9 cellular contexts compared by ENCODE assay signal in genomic region chr7:64183126-64183742, GRCh38. TPM values are rescaled to one million over a fixed set of nuclear protein-coding genes. Genes with fewer than 3 reads are reported as not detected.
DNase-seq lines count a peak whose midpoint lies in the region; ATAC-seq and TF ChIP-seq lines count a peak whose summit lies in the region.
"Had no signal": no experiment of that assay in that cellular context is flagged by ENCODE, and none has a peak within 500 bp of the region (broad histone marks: within the 10 kb centered on the region; RNA-seq: fewer than 3 reads in every experiment).

No MANE protein-coding gene starts in this region.

- TF ChIP-seq EP300 in stomach (IDR thresholded peaks at IDR 0.05): no peak

- WGBS in heart right ventricle, 2 donors: 21 to 24% methylated on average over 31 of the region's 31 CpGs
- WGBS in stomach, 5 donors: 13 to 28% (median 27%) methylated on average over 20 to 31 of the region's 31 CpGs

- no peaks in the 10 kb centered on the region for H3K36me3 Mint-ChIP-seq in activated T-cell treated with anti-CD3 and anti-CD28 coated beads, Interleukin-2, amount 50 U/mL, for 24 hours (ENCODE audit: low read depth)

- no peaks in the 10 kb centered on the region for H3K4me1 Mint-ChIP-seq in activated T-cell treated with anti-CD3 and anti-CD28 coated beads, Interleukin-2, amount 50 U/mL, for 24 hours (ENCODE audit: low read depth)

- peaks cover 0 to 32% (median 8%) of the 10 kb centered on the region in 11 donors for H3K9me3 ChIP-seq in heart right ventricle
- H3K9me3 ChIP-seq in stomach: peaks cover 0 to 59% (median 40%) of the 10 kb centered on the region in 4 donors

- peak; percentile 37 for DNase-seq in NCI-H748 (lab: John Stamatoyannopoulos, UW; ENCODE audit: unreplicated experiment)
- DNase-seq in NCI-H748 treated with DMSO at 0.1 percent for 48 hours (lab: John Stamatoyannopoulos, UW): no peak
- peak; percentile 68 for DNase-seq in activated T-cell treated with anti-CD3 and anti-CD28 coated beads, Interleukin-2, amount 50 U/mL, for 24 hours
- DNase-seq in heart right ventricle: peak; percentile 22 to 38
- no peak for DNase-seq in stomach
- no peak for DNase-seq in epidermal melanocyte (ENCODE audit: insufficient read length, low spot score)

- no peak for TF ChIP-seq POLR2A in stomach (IDR thresholded peaks at IDR 0.05)

- H3K27ac ChIP-seq in heart right ventricle (no peak overlapping the region), stomach (no peak overlapping the region)
- H3K27ac ChIP-seq: BLaER1 treated with 17β-estradiol and CSF1 and Interleukin-3, amounts not matched to agents 10 nM and 100 nM had no signal

- peaks cover 0 to 6% (median 0%) of the 10 kb centered on the region in 9 donors for H3K4me1 ChIP-seq in heart right ventricle
- H3K4me1 ChIP-seq in stomach: peaks cover 0 to 14% (median 3%) of the 10 kb centered on the region in 4 donors
- H3K4me1 ChIP-seq: BLaER1 treated with 17β-estradiol and CSF1 and Interleukin-3, amounts not matched to agents 10 nM and 100 nM had no signal

- intact Hi-C loops in heart right ventricle (cut with DNase I): loop anchor here in 9 of 10 donors (1.0 to 10.0 kb wide), 7 partner anchors 52 to 439 kb away; no protein-coding TSS in a partner anchor
- intact Hi-C loops in stomach (cut with DNase I; ENCODE audit: low total_unique reads): loop anchor here (10.0 kb wide), 1 partner anchor 432 kb away; no protein-coding TSS in a partner anchor

- ATAC-seq in heart right ventricle: peak in 3 of 8 donors; percentile 37 to 50 (median 38)
- no peak for ATAC-seq in GM18909 (IDR thresholded peaks at IDR 0.05; ENCODE audit: poor library complexity, unreplicated experiment)
- no peak for ATAC-seq in GM21737 (IDR thresholded peaks at IDR 0.05; ENCODE audit: unreplicated experiment)

- H3K36me3 ChIP-seq in heart right ventricle (no peaks in the 10 kb centered on the region), stomach (no peaks in the 10 kb centered on the region)
- H3K36me3 ChIP-seq: BLaER1 treated with 17β-estradiol and CSF1 and Interleukin-3, amounts not matched to agents 10 nM and 100 nM had no signal

- peaks cover 16% of the 10 kb centered on the region for H3K27me3 Mint-ChIP-seq in activated T-cell treated with anti-CD3 and anti-CD28 coated beads, Interleukin-2, amount 50 U/mL, for 24 hours

- TF ChIP-seq CTCF in heart right ventricle (IDR thresholded peaks at IDR 0.05) (peak; percentile 69 to 89 (median 79)), stomach (IDR thresholded peaks at IDR 0.05) (peak in 5 of 7 experiments; percentile 18 to 77 (median 61))

- H3K27me3 ChIP-seq in heart right ventricle (peaks cover 20 to 42% (median 24%) of the 10 kb centered on the region in 7 donors), stomach (peaks cover 0 to 37% (median 0%) of the 10 kb centered on the region in 3 donors)
- H3K27me3 ChIP-seq: BLaER1 treated with 17β-estradiol and CSF1 and Interleukin-3, amounts not matched to agents 10 nM and 100 nM had no signal

- H3K9me3 Mint-ChIP-seq in activated T-cell treated with anti-CD3 and anti-CD28 coated beads, Interleukin-2, amount 50 U/mL, for 24 hours: peaks cover 16% of the 10 kb centered on the region

- no peak overlapping the region for H3K4me3 Mint-ChIP-seq in activated T-cell treated with anti-CD3 and anti-CD28 coated beads, Interleukin-2, amount 50 U/mL, for 24 hours

- H3K4me3 ChIP-seq in heart right ventricle (no peak overlapping the region), stomach (no peak overlapping the region)

- H3K27ac Mint-ChIP-seq in activated T-cell treated with anti-CD3 and anti-CD28 coated beads, Interleukin-2, amount 50 U/mL, for 24 hours: no peak overlapping the region

RNA-seq across cellular contexts. Expression of gene ZNF735, which starts 23.8 kb away (rescaled TPM):
- total RNA-seq in heart right ventricle (not detected), stomach (not detected)
- polyA plus RNA-seq in heart right ventricle (not detected), stomach (not detected)

RNA-seq across cellular contexts. Expression of gene ZNF679, which starts 45.0 kb away (rescaled TPM):
- total RNA-seq in heart right ventricle (not detected), stomach (not detected)
- polyA plus RNA-seq in heart right ventricle (not detected), stomach (not detected)

Comparison
In these comparisons a context has a peak if more than half of its experiments do, and no peak if none do; other contexts are left out.
1. DNase-seq: peak in NCI-H748 (single experiment), activated T-cell treated with anti-CD3 and anti-CD28 coated beads, Interleukin-2, amount 50 U/mL, for 24 hours (single experiment) and heart right ventricle (2 of 2); none in NCI-H748 treated with DMSO at 0.1 percent for 48 hours (single experiment), stomach (single experiment) and epidermal melanocyte (single experiment).